14 cellular contexts compared by ENCODE assay signal in the genomic region with DNA sequence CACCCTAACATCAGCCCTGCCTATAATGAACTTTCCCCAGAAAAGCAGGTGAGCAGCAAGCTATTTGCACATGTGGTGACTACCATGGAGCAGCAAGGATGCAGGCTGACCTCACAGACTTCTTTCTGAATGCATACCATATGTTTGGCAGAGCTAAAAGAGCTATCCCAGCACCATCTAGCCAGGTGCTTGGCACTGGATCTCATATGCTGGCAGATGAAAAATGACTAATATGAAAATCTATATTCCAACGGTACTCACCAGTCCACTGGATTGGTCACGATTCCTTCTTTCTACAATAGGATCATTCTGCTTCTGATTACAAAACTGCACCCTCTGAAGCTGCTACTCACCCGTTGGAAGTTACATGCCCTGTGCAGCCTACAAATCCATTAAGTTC.
"Had no signal": no experiment of that assay in that cellular context is flagged by ENCODE, and none has a peak within 500 bp of the region (broad histone marks: within the 10 kb centered on the region; RNA-seq: fewer than 3 reads in every experiment).

No MANE protein-coding gene starts in this region.

- H3K36me3 ChIP-seq: left ventricle myocardium inferior had no signal

- H3K9me3 ChIP-seq: left ventricle myocardium inferior had no signal

- H3K27ac ChIP-seq: left ventricle myocardium inferior had no signal

- H3K4me1 ChIP-seq: left ventricle myocardium inferior had no signal

- ATAC-seq: naive thymus-derived CD8-positive, alpha-beta T cell; stimulated activated memory B cell treated with anti-CD40 and anti-IgM and Interleukin-4, amounts not matched to agents 10 μg/mL and 1 μg/mL and 100 μg/mL, for 72 hours had no signal

- DNase-seq: activated CD4-positive, CD25-positive, alpha-beta regulatory T cell treated with anti-CD3 and anti-CD28 coated beads, Interleukin-2, amount 50 U/mL, for 72 hours; activated naive CD8-positive, alpha-beta T cell treated with anti-CD3 and anti-CD28 coated beads for 36 hours; amygdala; cerebellar nuclear complex; effector memory CD4-positive, alpha-beta T cell; hippocampal formation; kidney; left ventricle myocardium inferior; naive thymus-derived CD8-positive, alpha-beta T cell; posterior cingulate gyrus; retina; stimulated activated CD4-positive, alpha-beta T cell treated with anti-CD3 and anti-CD28 coated beads, Interleukin-12 subunit alpha, Interleukin-12 subunit beta, amount 100 ng/mL, for 4 hours; stimulated activated CD4-positive, alpha-beta T cell treated with anti-CD3 and anti-CD28 coated beads, Interleukin-2, amount 100 ng/mL, for 24 hours had no signal

- H3K4me3 ChIP-seq: left ventricle myocardium inferior had no signal
